8 cellular contexts compared by ENCODE assay signal in the genomic region with DNA sequence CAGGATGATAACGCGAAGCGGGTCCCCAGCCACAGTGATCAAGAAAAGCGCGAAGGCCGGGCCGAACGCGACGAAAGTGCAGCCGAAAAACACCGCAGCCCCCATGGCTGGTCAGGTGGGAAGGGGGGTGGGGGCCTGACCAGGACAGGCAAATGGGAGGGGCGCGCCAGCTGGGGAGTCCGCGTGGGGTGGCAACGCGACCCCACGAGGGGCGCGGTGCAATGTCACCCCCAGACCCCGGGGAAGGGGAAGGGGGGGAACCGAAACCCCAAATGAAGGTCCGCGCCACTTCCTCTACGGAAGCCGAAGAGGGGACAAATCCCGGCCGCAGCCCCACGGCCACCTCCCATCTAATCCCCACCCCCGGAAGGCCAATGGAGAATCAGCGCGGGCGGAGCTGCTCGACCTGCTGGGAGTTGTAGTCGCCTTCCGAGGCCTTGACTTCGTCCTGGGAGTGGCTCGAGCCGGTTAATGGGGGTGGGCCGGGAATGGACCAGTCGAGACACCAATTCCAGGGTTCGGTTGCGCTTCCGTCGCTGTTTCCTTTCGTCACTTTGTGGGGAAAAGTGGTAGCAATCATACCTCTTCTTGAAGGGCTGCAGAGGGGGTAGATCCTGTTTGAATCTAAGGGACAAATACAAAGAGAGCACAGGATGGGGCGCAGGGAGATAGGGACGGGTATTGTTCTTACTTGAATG. TPM values are rescaled to one million over a fixed set of nuclear protein-coding genes. Genes with fewer than 3 reads are reported as not detected.
DNase-seq lines count a peak whose midpoint lies in the region; ATAC-seq and TF ChIP-seq lines count a peak whose summit lies in the region.

A gene (minus strand): TSS at position 311 of the 698 bp plus-strand sequence. CDS start 206 bp downstream, at position 105.

- H3K4me1 ChIP-seq in BLaER1 treated with 17β-estradiol and CSF1 and Interleukin-3, amounts not matched to agents 10 nM and 100 nM = peaks cover 46 to 70% (median 52%) of the 10 kb centered on the region in 10 experiments
- H3K4me1 ChIP-seq in colonic mucosa = peaks cover 7% of the 10 kb centered on the region

- intact Hi-C loops in activated CD4-positive, alpha-beta T cell treated with anti-CD3 and anti-CD28 coated beads, Interleukin-2, amount 10 ng/mL, durations not matched to agents 24 days and 14 days (cut with micrococcal nuclease) = loop anchor here (1.0 to 2.0 kb wide), 6 partner anchors 14 to 360 kb away; a partner anchor contains a TSS
- intact Hi-C loops in colonic mucosa (cut with DNase I) = no loop called here
- intact Hi-C loops in left colon (cut with DNase I, micrococcal nuclease) = no loop called here

- peaks cover 31% of the 10 kb centered on the region for H3K36me3 Mint-ChIP-seq in activated CD4-positive, alpha-beta T cell treated with anti-CD3 and anti-CD28 coated beads, Interleukin-2, amount 10 ng/mL, durations not matched to agents 24 days and 14 days (ENCODE audit: low read depth)

- ATAC-seq in GM19351 (IDR thresholded peaks at IDR 0.05; ENCODE audit: unreplicated experiment) (peak; percentile 91), HG03520 (IDR thresholded peaks at IDR 0.05; ENCODE audit: unreplicated experiment) (peak; percentile 74), left colon (peak; percentile 97)

- H3K27me3 Mint-ChIP-seq in activated CD4-positive, alpha-beta T cell treated with anti-CD3 and anti-CD28 coated beads, Interleukin-2, amount 10 ng/mL, durations not matched to agents 24 days and 14 days = no peaks in the 10 kb centered on the region

- H3K4me2 ChIP-seq in BLaER1 treated with 17β-estradiol and CSF1 and Interleukin-3, amounts not matched to agents 10 nM and 100 nM = peak within 1 kb of the TSS; percentile 80 to 99 (median 96)

- no peaks in the 10 kb centered on the region for H3K27me3 ChIP-seq in BLaER1 treated with 17β-estradiol and CSF1 and Interleukin-3, amounts not matched to agents 10 nM and 100 nM
- no peaks in the 10 kb centered on the region for H3K27me3 ChIP-seq in colonic mucosa

- H3K9ac ChIP-seq in BLaER1 treated with 17β-estradiol and CSF1 and Interleukin-3, amounts not matched to agents 10 nM and 100 nM = peak within 1 kb of the TSS; percentile 89 to 98 (median 94)
- peak within 1 kb of the TSS; percentile 94 to 96 for H3K9ac ChIP-seq in colonic mucosa (ENCODE audit: low read depth in 2 of 2, low read length in 2 of 2)

- TF ChIP-seq CTCF in colonic mucosa (IDR thresholded peaks at IDR 0.05) = no peak

- H3K27ac Mint-ChIP-seq in activated CD4-positive, alpha-beta T cell treated with anti-CD3 and anti-CD28 coated beads, Interleukin-2, amount 10 ng/mL, durations not matched to agents 24 days and 14 days = peak within 1 kb of the TSS; percentile 96

- H3K9me3 Mint-ChIP-seq in activated CD4-positive, alpha-beta T cell treated with anti-CD3 and anti-CD28 coated beads, Interleukin-2, amount 10 ng/mL, durations not matched to agents 24 days and 14 days = no peaks in the 10 kb centered on the region

- peak within 1 kb of the TSS; percentile 98 for H3K4me3 Mint-ChIP-seq in activated CD4-positive, alpha-beta T cell treated with anti-CD3 and anti-CD28 coated beads, Interleukin-2, amount 10 ng/mL, durations not matched to agents 24 days and 14 days

- peak; percentile 99 for DNase-seq in NCI-H69 (lab: John Stamatoyannopoulos, UW)
- peak; percentile 98 for DNase-seq in activated CD4-positive, alpha-beta T cell treated with anti-CD3 and anti-CD28 coated beads, Interleukin-2, amount 10 ng/mL, durations not matched to agents 24 days and 14 days
- peak; percentile 99 for DNase-seq in colonic mucosa
- DNase-seq in left colon = peak; percentile 95 to 99
- DNase-seq in stimulated activated CD4-positive, alpha-beta T cell treated with anti-CD3 and anti-CD28 coated beads, Interleukin-1b, Interleukin-23, amount 100 ng/mL, for 4 hours (ENCODE audit: low read depth in 2 of 2) = peak; percentile 82 to 84

- H3K4me3 ChIP-seq in BLaER1 treated with 17β-estradiol and CSF1 and Interleukin-3, amounts not matched to agents 10 nM and 100 nM = peak within 1 kb of the TSS; percentile 86 to 99 (median 90)
- H3K4me3 ChIP-seq in colonic mucosa = peak within 1 kb of the TSS; percentile 89

- H4K20me1 ChIP-seq in BLaER1 treated with 17β-estradiol and CSF1 and Interleukin-3, amounts not matched to agents 10 nM and 100 nM = peaks cover 0 to 24% (median 19%) of the 10 kb centered on the region in 11 experiments; a peak in 12 of 22 replicates

- H3K9me3 ChIP-seq in BLaER1 treated with 17β-estradiol and CSF1 and Interleukin-3, amounts not matched to agents 10 nM and 100 nM (replicated peaks in 1 of 11) = no peaks in the 10 kb centered on the region
- H3K9me3 ChIP-seq in colonic mucosa = no peaks in the 10 kb centered on the region

- peaks cover 31% of the 10 kb centered on the region for H3K4me1 Mint-ChIP-seq in activated CD4-positive, alpha-beta T cell treated with anti-CD3 and anti-CD28 coated beads, Interleukin-2, amount 10 ng/mL, durations not matched to agents 24 days and 14 days

- peaks cover 32 to 37% (median 35%) of the 10 kb centered on the region in 11 experiments for H3K36me3 ChIP-seq in BLaER1 treated with 17β-estradiol and CSF1 and Interleukin-3, amounts not matched to agents 10 nM and 100 nM
- H3K36me3 ChIP-seq in colonic mucosa = peaks cover 9% of the 10 kb centered on the region

- H3K27ac ChIP-seq in BLaER1 treated with 17β-estradiol and CSF1 and Interleukin-3, amounts not matched to agents 10 nM and 100 nM = peak within 1 kb of the TSS; percentile 87 to 95 (median 91)
- peak within 1 kb of the TSS; percentile 88 for H3K27ac ChIP-seq in colonic mucosa

RNA-seq across cellular contexts. Expression of the gene that starts here (rescaled TPM):
- total RNA-seq in activated CD4-positive, alpha-beta T cell treated with anti-CD3 and anti-CD28 coated beads, Interleukin-2, amount 10 ng/mL, durations not matched to agents 24 days and 14 days = 101 and 105 TPM in 2 replicates
- total RNA-seq in colonic mucosa (100 to 1,000 TPM; 180 to 209 TPM), left colon (100 to 1,000 TPM; 194 to 199 TPM)

Comparison
In these comparisons a context has a peak if more than half of its experiments do, and no peak if none do; other contexts are left out.
1. Peak in every context shown above with its lines: DNase-seq, ATAC-seq, H3K4me3 ChIP-seq and H3K27ac ChIP-seq.